8 cellular contexts compared by ENCODE assay signal in the genomic region with DNA sequence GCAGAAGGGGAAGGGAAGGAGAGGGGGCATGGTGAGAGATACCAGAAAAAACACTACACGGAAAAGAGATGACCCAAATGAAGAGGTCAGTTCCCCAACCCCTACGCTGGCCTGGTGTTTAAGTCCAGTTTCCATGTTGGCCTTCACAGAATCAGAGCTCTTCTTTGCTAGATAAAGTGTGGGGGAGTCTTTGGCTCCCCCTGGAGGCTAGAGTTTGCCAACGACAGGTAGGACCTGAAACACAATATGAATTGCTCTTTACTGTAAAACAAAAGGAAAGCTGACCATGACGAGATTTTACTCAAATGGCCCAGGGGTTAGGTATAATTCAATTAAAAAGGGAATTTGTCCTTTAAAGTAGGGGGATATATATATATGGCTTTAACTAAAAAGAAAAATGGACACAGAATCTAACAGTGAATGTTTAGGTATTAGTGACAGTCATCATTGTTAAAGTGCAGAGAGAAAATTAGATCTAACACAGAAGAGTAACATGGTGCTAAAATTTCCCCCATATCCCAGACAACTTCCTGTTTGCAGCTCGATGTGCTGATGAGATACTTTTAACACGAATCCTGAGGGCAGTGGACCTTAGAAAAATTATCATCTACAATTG.
DNase-seq lines count a peak whose midpoint lies in the region; ATAC-seq lines count a peak whose summit lies in the region.

No MANE protein-coding gene starts in this region.

- H3K36me3 ChIP-seq in BLaER1: no peaks in the 10 kb centered on the region

- no peaks in the 10 kb centered on the region for H4K20me1 ChIP-seq in BLaER1

- H3K27ac ChIP-seq in BLaER1: no peak overlapping the region

- no peaks in the 10 kb centered on the region for H3K9me3 ChIP-seq in BLaER1

- H3K9ac ChIP-seq in BLaER1: no peak overlapping the region

- DNase-seq in HT1080 (ENCODE audit: low read depth) (peak; percentile 58), SHP77 treated with DMSO at 0.1 percent for 48 hours (lab: John Stamatoyannopoulos, UW) (peak; percentile 32), left ventricle myocardium superior (no peak)
- DNase-seq in activated naive CD4-positive, alpha-beta T cell treated with Interleukin-2 at 50 U/mL for 16 hours: peak; percentile 58
- peak; percentile 59 for DNase-seq in stimulated activated CD4-positive, alpha-beta T cell treated with anti-CD3 and anti-CD28 coated beads, Interleukin-15, amount 100 ng/mL, for 24 hours

- peak; percentile 57 for ATAC-seq in GM18861 (IDR thresholded peaks at IDR 0.05; ENCODE audit: unreplicated experiment)
- peak; percentile 52 for ATAC-seq in left ventricle myocardium superior
- no peak for ATAC-seq in GM18870 (IDR thresholded peaks at IDR 0.05; ENCODE audit: unreplicated experiment)

- intact Hi-C loops in left ventricle myocardium superior (cut with micrococcal nuclease): no loop called here

- no peaks in the 10 kb centered on the region for H3K27me3 ChIP-seq in BLaER1

- peaks cover 22% of the 10 kb centered on the region for H3K4me1 ChIP-seq in BLaER1

- H3K4me3 ChIP-seq in BLaER1: no peak overlapping the region

- H3K4me2 ChIP-seq in BLaER1: peak overlapping the region; percentile 70
